ENCODE assay signal across 1 cellular context in genomic region chr11:114265084-114265878, GRCh38.
TF ChIP-seq lines count a peak whose summit lies in the region.

No MANE protein-coding gene starts in this region.

TF ChIP-seq in IMR-90, 13 proteins besides CTCF, POLR2A, EP300 and RAD21:
- no peak for TF ChIP-seq RFX5 (IDR thresholded peaks at IDR 0.05; ENCODE audit: low read depth, low read length)
- peak; percentile 32 for TF ChIP-seq CEBPB (IDR thresholded peaks at IDR 0.05; ENCODE audit: low read depth, low read length)
